ENCODE assay signal across 1 cellular context in the genomic region with DNA sequence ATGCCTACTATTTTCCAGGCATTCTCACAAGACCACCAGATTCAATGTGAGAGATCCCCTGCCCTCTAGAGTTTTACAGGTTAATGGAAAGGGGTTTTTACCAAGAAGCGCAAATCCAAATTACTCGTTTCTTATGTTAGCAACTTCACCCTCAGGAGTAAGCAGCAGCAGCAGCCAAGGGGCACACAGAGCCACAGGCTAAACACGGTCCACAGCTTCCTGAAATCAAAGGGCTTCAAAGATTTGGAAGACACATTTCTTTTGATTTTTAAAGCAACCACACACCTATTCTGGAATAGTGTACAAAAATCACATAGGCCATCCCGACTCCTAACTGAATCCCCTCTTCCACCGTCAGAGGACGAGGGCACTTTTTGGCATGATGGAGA.
TF ChIP-seq lines count a peak whose summit lies in the region.

No MANE protein-coding gene starts in this region.

TF ChIP-seq in WTC11, 78 proteins besides CTCF, POLR2A, EP300 and RAD21 (continued from another document):
- TF ChIP-seq, protein P1, sequence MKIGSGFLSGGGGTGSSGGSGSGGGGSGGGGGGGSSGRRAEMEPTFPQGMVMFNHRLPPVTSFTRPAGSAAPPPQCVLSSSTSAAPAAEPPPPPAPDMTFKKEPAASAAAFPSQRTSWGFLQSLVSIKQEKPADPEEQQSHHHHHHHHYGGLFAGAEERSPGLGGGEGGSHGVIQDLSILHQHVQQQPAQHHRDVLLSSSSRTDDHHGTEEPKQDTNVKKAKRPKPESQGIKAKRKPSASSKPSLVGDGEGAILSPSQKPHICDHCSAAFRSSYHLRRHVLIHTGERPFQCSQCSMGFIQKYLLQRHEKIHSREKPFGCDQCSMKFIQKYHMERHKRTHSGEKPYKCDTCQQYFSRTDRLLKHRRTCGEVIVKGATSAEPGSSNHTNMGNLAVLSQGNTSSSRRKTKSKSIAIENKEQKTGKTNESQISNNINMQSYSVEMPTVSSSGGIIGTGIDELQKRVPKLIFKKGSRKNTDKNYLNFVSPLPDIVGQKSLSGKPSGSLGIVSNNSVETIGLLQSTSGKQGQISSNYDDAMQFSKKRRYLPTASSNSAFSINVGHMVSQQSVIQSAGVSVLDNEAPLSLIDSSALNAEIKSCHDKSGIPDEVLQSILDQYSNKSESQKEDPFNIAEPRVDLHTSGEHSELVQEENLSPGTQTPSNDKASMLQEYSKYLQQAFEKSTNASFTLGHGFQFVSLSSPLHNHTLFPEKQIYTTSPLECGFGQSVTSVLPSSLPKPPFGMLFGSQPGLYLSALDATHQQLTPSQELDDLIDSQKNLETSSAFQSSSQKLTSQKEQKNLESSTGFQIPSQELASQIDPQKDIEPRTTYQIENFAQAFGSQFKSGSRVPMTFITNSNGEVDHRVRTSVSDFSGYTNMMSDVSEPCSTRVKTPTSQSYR (CRISPR knock-in tag; IDR thresholded peaks at IDR 0.05) = no peak
- TF ChIP-seq, protein P2, sequence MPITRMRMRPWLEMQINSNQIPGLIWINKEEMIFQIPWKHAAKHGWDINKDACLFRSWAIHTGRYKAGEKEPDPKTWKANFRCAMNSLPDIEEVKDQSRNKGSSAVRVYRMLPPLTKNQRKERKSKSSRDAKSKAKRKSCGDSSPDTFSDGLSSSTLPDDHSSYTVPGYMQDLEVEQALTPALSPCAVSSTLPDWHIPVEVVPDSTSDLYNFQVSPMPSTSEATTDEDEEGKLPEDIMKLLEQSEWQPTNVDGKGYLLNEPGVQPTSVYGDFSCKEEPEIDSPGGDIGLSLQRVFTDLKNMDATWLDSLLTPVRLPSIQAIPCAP (CRISPR knock-in tag; IDR thresholded peaks at IDR 0.05) = no peak
- TF ChIP-seq, protein P3, sequence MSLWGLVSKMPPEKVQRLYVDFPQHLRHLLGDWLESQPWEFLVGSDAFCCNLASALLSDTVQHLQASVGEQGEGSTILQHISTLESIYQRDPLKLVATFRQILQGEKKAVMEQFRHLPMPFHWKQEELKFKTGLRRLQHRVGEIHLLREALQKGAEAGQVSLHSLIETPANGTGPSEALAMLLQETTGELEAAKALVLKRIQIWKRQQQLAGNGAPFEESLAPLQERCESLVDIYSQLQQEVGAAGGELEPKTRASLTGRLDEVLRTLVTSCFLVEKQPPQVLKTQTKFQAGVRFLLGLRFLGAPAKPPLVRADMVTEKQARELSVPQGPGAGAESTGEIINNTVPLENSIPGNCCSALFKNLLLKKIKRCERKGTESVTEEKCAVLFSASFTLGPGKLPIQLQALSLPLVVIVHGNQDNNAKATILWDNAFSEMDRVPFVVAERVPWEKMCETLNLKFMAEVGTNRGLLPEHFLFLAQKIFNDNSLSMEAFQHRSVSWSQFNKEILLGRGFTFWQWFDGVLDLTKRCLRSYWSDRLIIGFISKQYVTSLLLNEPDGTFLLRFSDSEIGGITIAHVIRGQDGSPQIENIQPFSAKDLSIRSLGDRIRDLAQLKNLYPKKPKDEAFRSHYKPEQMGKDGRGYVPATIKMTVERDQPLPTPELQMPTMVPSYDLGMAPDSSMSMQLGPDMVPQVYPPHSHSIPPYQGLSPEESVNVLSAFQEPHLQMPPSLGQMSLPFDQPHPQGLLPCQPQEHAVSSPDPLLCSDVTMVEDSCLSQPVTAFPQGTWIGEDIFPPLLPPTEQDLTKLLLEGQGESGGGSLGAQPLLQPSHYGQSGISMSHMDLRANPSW (CRISPR knock-in tag; conservative IDR thresholded peaks at IDR 0.05; ENCODE audit: low read depth) = no peak
